17 cellular contexts compared by ENCODE assay signal in genomic region chrX:15128838-15129237, GRCh38.
A peak's percentile ranks its signal among the peaks of the same experiment; 100 is the strongest.
DNase-seq lines count a peak whose midpoint lies in the region; ATAC-seq, FAIRE-seq and TF ChIP-seq lines count a peak whose summit lies in the region.
"Had no signal": no experiment of that assay in that cellular context is flagged by ENCODE, and none has a peak within 500 bp of the region (broad histone marks: within the 10 kb centered on the region; RNA-seq: fewer than 3 reads in every experiment).

No MANE protein-coding gene starts in this region.

- no peaks in the 10 kb centered on the region for H3K9me2 ChIP-seq in hepatocyte (replicated peaks; ENCODE audit: insufficient read depth)

- no peak overlapping the region for H3K4me2 ChIP-seq in hepatocyte
- H3K4me2 ChIP-seq: BLaER1 had no signal

- peak overlapping the region; percentile 32 for H3K27ac ChIP-seq in hepatocyte
- no peak overlapping the region for H3K27ac ChIP-seq in small intestine (ENCODE audit: low read depth in 1 of 2, low read length in 1 of 2)
- H3K27ac ChIP-seq: BLaER1, HL-60 had no signal

- no peaks in the 10 kb centered on the region for H4K20me1 ChIP-seq in hepatocyte (ENCODE audit: insufficient read depth, poor library complexity, severe bottlenecking)
- H4K20me1 ChIP-seq: BLaER1 had no signal

- H3K36me3 ChIP-seq in hepatocyte (replicated peaks; ENCODE audit: insufficient read depth, low read depth) = no peaks in the 10 kb centered on the region
- no peaks in the 10 kb centered on the region for H3K36me3 ChIP-seq in small intestine (ENCODE audit: control insufficient read depth in 2 of 2, insufficient read depth in 2 of 2, low read length in 2 of 2)
- H3K36me3 ChIP-seq: BLaER1, HAP-1 had no signal

- ATAC-seq in HG03521 (IDR thresholded peaks at IDR 0.05; ENCODE audit: unreplicated experiment) = no peak
- no peak for ATAC-seq in HG03354 (IDR thresholded peaks at IDR 0.05; ENCODE audit: poor library complexity, severe bottlenecking, unreplicated experiment)

- H3K4me3 ChIP-seq in hepatocyte (no peak overlapping the region), small intestine (ENCODE audit: low read depth in 1 of 2, low read length in 2 of 2) (no peak overlapping the region)
- H3K4me3 ChIP-seq: BLaER1, HAP-1 had no signal

- no peak overlapping the region for H2AFZ ChIP-seq in hepatocyte

- no peak for TF ChIP-seq CTCF in hepatocyte (IDR thresholded peaks at IDR 0.05; ENCODE audit: poor library complexity)

- H3K4me1 ChIP-seq in hepatocyte (ENCODE audit: insufficient read depth) (no peaks in the 10 kb centered on the region), small intestine (ENCODE audit: control insufficient read depth in 2 of 2, insufficient read depth in 1 of 2, low read depth in 1 of 2, low read length in 1 of 2) (no peaks in the 10 kb centered on the region)
- H3K4me1 ChIP-seq: BLaER1, HAP-1 had no signal

- H3K9me3 ChIP-seq in hepatocyte (ENCODE audit: low read depth) (no peaks in the 10 kb centered on the region), small intestine (ENCODE audit: control insufficient read depth, low read depth) (no peaks in the 10 kb centered on the region)
- H3K9me3 ChIP-seq: BLaER1, Caco-2, HAP-1 had no signal

- DNase-seq in NCI-H526 (lab: John Stamatoyannopoulos, UW) = peak; percentile 40 to 54
- peak; percentile 7 for DNase-seq in hepatocyte (ENCODE audit: low spot score)
- peak; percentile 82 for DNase-seq in small intestine
- DNase-seq in NCI-H1105 treated with DMSO at 0.1 percent for 48 hours (lab: John Stamatoyannopoulos, UW) = no peak
- DNase-seq: AML-193; CD8-positive, alpha-beta memory T cell; DND-41; GF-D8 had no signal

- FAIRE-seq in colon (lab: Jason Lieb, UNC) = peak; percentile 98
- FAIRE-seq in small intestine (lab: Jason Lieb, UNC) = peak; percentile 95
- FAIRE-seq: GM19239, H1 had no signal

- H3K79me2 ChIP-seq in hepatocyte = no peaks in the 10 kb centered on the region

- H3K27me3 ChIP-seq in hepatocyte (no peaks in the 10 kb centered on the region), small intestine (ENCODE audit: control insufficient read depth in 2 of 2, insufficient read depth in 2 of 2, low read length in 2 of 2) (no peaks in the 10 kb centered on the region)
